14 cellular contexts compared by ENCODE assay signal in the genomic region with DNA sequence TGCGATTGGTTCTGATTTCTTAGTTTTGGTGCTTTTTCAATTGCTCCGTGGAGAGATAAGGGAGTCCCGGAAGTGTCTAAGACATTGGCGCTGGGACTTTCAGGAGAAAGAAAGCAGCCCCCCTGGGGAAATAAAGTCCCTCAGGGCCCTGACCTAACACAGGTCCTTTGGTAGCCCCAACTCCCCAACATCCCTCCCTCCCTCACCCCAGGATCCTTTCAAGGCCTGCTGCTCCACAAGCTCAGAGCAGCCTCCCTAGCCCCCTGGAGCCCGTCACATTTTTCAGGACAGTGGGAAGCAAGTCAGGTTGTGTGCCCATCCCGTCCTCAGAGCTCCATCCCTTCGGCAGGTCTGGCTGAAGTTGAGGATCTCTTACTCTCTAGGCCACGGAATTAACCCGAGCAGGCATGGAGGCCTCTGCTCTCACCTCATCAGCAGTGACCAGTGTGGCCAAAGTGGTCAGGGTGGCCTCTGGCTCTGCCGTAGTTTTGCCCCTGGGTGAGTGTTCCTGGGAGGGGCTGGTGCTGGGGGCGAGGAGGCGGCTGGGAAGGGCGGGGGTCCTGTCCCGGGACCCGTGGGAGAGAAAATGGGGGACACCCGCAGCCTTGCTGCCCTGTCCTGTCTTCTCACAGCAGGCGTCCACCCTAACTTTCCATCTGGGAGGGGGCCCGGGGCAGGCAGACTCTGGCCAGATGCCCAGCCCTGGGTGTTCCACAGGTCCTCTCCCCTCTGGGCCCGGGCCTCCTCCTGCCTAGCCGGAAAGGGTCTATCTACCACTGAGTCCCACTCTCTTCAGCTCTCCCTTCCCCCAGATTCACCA. TPM values are rescaled to one million over a fixed set of nuclear protein-coding genes. Genes with fewer than 3 reads are reported as not detected.
A peak's percentile ranks its signal among the peaks of the same experiment; 100 is the strongest.
DNase-seq lines count a peak whose midpoint lies in the region; ATAC-seq and TF ChIP-seq lines count a peak whose summit lies in the region.
"Had no signal": no experiment of that assay in that cellular context is flagged by ENCODE, and none has a peak within 500 bp of the region (broad histone marks: within the 10 kb centered on the region; RNA-seq: fewer than 3 reads in every experiment).

No MANE protein-coding gene starts in this region.

- DNase-seq in SJSA1 (ENCODE audit: low read depth in 1 of 2, low spot score in 2 of 2): no peak
- peak; percentile 66 for DNase-seq in coronary artery (ENCODE audit: low spot score)
- DNase-seq in lung (ENCODE audit: low spot score): no peak
- DNase-seq in testis: peak; percentile 21
- no peak for DNase-seq in stimulated activated CD4-positive, alpha-beta T cell treated with anti-CD3 and anti-CD28 coated beads, Interleukin-2, amount 100 ng/mL, for 48 hours
- DNase-seq in SW 1271 (lab: John Stamatoyannopoulos, UW): no peak
- DNase-seq in midbrain (lab: John Stamatoyannopoulos, UW): no peak
- DNase-seq: CD4-positive, CD25-positive, alpha-beta regulatory T cell; effector CD4-positive, alpha-beta T cell; HCEC 1CT; NCI-H1048; NCI-H2227 treated with DMSO at 0.1 percent for 48 hours; posterior cingulate gyrus had no signal

- TF ChIP-seq POLR2A in testis (IDR thresholded peaks at IDR 0.05): no peak

- intact Hi-C loops in testis (cut with DNase I; ENCODE audit: low total_unique reads): no loop called here

- TF ChIP-seq CTCF in coronary artery (IDR thresholded peaks at IDR 0.05): no peak
- TF ChIP-seq CTCF in lung (IDR thresholded peaks at IDR 0.05; ENCODE audit: control extremely low read depth, extremely low read depth): no peak
- no peak for TF ChIP-seq CTCF in testis (IDR thresholded peaks at IDR 0.05)

- 71 to 74% methylated on average over 20 of the region's 20 CpGs for WGBS in lung, 2 donors
- 79 to 87% methylated on average over 18 to 20 of the region's 20 CpGs for WGBS in testis, 2 donors

- H3K9me3 ChIP-seq in SJSA1 (replicated peaks) (no peaks in the 10 kb centered on the region), lung (ENCODE audit: control insufficient read depth in 2 of 2, insufficient read depth in 1 of 2, low read length in 1 of 2) (no peaks in the 10 kb centered on the region), testis (no peaks in the 10 kb centered on the region)

- H3K36me3 ChIP-seq in SJSA1 (no peaks in the 10 kb centered on the region), lung (ENCODE audit: control insufficient read depth in 2 of 2, insufficient read depth in 2 of 2, low read length in 2 of 2) (no peaks in the 10 kb centered on the region), testis (ENCODE audit: low read depth, missing control alignments) (no peaks in the 10 kb centered on the region)

- H3K4me1 ChIP-seq in SJSA1 (replicated peaks): peaks cover 19% of the 10 kb centered on the region
- peaks cover 12 to 23% of the 10 kb centered on the region in 2 donors for H3K4me1 ChIP-seq in lung (ENCODE audit: control insufficient read depth in 2 of 2, insufficient read depth in 2 of 2, low read length in 2 of 2)
- peaks cover 43% of the 10 kb centered on the region for H3K4me1 ChIP-seq in testis

- H3K27ac ChIP-seq in SJSA1: peak overlapping the region; percentile 56
- H3K27ac ChIP-seq in coronary artery: peak overlapping the region; percentile 33 to 81
- H3K27ac ChIP-seq in lung (ENCODE audit: low read depth in 1 of 2, low read length in 1 of 2): peak overlapping the region; percentile 72 to 85
- H3K27ac ChIP-seq in testis: peak overlapping the region; percentile 86 to 91

- H3K27me3 ChIP-seq in SJSA1 (replicated peaks) (no peaks in the 10 kb centered on the region), lung (ENCODE audit: control insufficient read depth, insufficient read depth) (no peaks in the 10 kb centered on the region), testis (no peaks in the 10 kb centered on the region)

- no peak for ATAC-seq in lung (ENCODE audit: insufficient read depth, low FRiP score)
- ATAC-seq: stimulated activated memory B cell treated with anti-CD40 and anti-IgM and Interleukin-4, amounts not matched to agents 10 μg/mL and 1 μg/mL and 100 μg/mL, for 72 hours had no signal

- H3K4me3 ChIP-seq in SJSA1 (peak overlapping the region; percentile 33), coronary artery (peak overlapping the region; percentile 62), lung (peak overlapping the region; percentile 25), testis (peak overlapping the region; percentile 22 to 57)

RNA-seq across cellular contexts. Expression of gene IFI27, which starts 0.9 kb away (rescaled TPM):
- 267 and 474 TPM in 2 replicates for total RNA-seq in SJSA1 (2014; rRNA removed; shearing (Covaris generic))
- total RNA-seq in lung (100 to 1,000 TPM in 1 of 2 donors, 10 to 100 TPM in 1; 94.1 to 308 TPM), testis (100 to 1,000 TPM; 388 to 531 TPM)
- polyA plus RNA-seq in lung (100 to 1,000 TPM; 447 to 883 TPM), testis (ENCODE audit: insufficient read depth, low read depth, low replicate concordance) (312 TPM)

RNA-seq across cellular contexts. Expression of gene IFI27L2, which starts 17.9 kb away (rescaled TPM):
- 98.0 and 148 TPM in 2 replicates for total RNA-seq in SJSA1 (2014; rRNA removed; shearing (Covaris generic))
- total RNA-seq in lung: 10 to 100 TPM; 27.2 to 38.9 TPM
- 100 to 1,000 TPM; 108 to 127 TPM for polyA plus RNA-seq in lung
- total RNA-seq in testis: 100 to 1,000 TPM; 182 to 187 TPM
- 71.8 TPM for polyA plus RNA-seq in testis (ENCODE audit: insufficient read depth, low read depth, low replicate concordance)

RNA-seq across cellular contexts. Expression of gene IFI27L1, which starts 30.4 kb away (rescaled TPM):
- total RNA-seq in SJSA1 (2014; rRNA removed; shearing (Covaris generic)): 23.3 and 26.0 TPM in 2 replicates
- total RNA-seq in lung (10 to 100 TPM; 14.6 to 23.0 TPM), testis (100 to 1,000 TPM; 174 to 219 TPM)
- polyA plus RNA-seq in lung (10 to 100 TPM; 16.7 to 41.5 TPM), testis (ENCODE audit: insufficient read depth, low read depth, low replicate concordance) (209 TPM)

RNA-seq across cellular contexts. Expression of gene DDX24, which starts 30.5 kb away (rescaled TPM):
- 145 and 159 TPM in 2 replicates for total RNA-seq in SJSA1 (2014; rRNA removed; shearing (Covaris generic))
- total RNA-seq in lung (100 to 1,000 TPM; 116 to 138 TPM), testis (100 to 1,000 TPM; 378 to 485 TPM)
- polyA plus RNA-seq in lung (10 to 100 TPM; 78.4 to 98.9 TPM), testis (ENCODE audit: insufficient read depth, low read depth, low replicate concordance) (431 TPM)

Comparison
In these comparisons a context has a peak if more than half of its experiments do, and no peak if none do; other contexts are left out.
1. DNase-seq: peak in coronary artery (single experiment) and testis (single experiment); none in SJSA1 (0 of 2), lung (single experiment), stimulated activated CD4-positive, alpha-beta T cell treated with anti-CD3 and anti-CD28 coated beads, Interleukin-2, amount 100 ng/mL, for 48 hours (0 of 2), SW 1271 (0 of 2) and midbrain (single experiment).
2. Peak in every context shown above with its lines, with median percentiles within 50 percentile points of each other: H3K27ac ChIP-seq and H3K4me3 ChIP-seq.